In the genomic region with DNA sequence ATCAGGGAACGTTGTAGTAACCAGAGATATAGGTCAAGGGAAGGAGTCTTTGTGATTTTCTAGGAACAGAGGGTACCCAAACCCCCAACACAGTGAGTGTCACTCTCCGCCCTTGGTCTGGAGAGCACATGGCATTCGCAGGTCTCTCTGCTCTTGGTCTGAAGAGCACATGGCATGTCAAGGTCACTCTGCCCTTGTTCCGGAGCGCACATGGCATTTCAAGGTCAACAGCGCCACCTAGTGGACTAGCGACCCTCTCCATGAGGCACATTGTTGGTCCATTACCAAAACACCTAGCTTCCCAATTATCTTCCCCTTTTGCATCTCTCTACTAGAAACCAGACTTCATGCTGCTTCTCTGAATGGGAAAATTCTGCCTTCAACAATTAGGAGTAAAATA, we compare ENCODE assay signal across 8 cellular contexts.
DNase-seq lines count a peak whose midpoint lies in the region; TF ChIP-seq lines count a peak whose summit lies in the region.

No MANE protein-coding gene starts in this region.

- no peaks in the 10 kb centered on the region for H4K20me1 ChIP-seq in PC-9 (ENCODE audit: insufficient read depth)

- H3K4me3 ChIP-seq in AG10803 (ENCODE audit: low read length): no peak overlapping the region
- no peak overlapping the region for H3K4me3 ChIP-seq in PC-9
- no peak overlapping the region for H3K4me3 ChIP-seq in fibroblast of pulmonary artery (replicated peaks; ENCODE audit: low read depth, low read length)
- H3K4me3 ChIP-seq in prostate gland: no peak overlapping the region
- H3K4me3 ChIP-seq in sigmoid colon: no peak overlapping the region

- no peak for TF ChIP-seq EP300 in sigmoid colon (IDR thresholded peaks at IDR 0.05)

- intact Hi-C loops in PC-9 (cut with micrococcal nuclease; ENCODE audit: unreplicated experiment): no loop called here
- intact Hi-C loops in prostate gland (cut with DNase I): no loop called here
- intact Hi-C loops in sigmoid colon (cut with DNase I): no loop called here

- H3K4me2 ChIP-seq in PC-9: no peak overlapping the region

- no TSS peak for BruUV-seq in PC-9 (replicated peaks; lab: Mats Ljungman, UMichigan)

- no peaks in the 10 kb centered on the region for H3F3A ChIP-seq in PC-9 (ENCODE audit: insufficient read depth, low read depth)

- H3K9me3 ChIP-seq in PC-9 (ENCODE audit: insufficient read depth, low read depth) (no peaks in the 10 kb centered on the region), prostate gland (no peaks in the 10 kb centered on the region), sigmoid colon (peaks cover 0 to 12% (median under 1%) of the 10 kb centered on the region in 4 donors)

- peak; percentile 44 for DNase-seq in AG10803 (ENCODE audit: low read depth)
- DNase-seq in PC-9: peak in 1 of 2 experiments; percentile 3
- peak; percentile 30 for DNase-seq in fibroblast of pulmonary artery (ENCODE audit: low read depth)
- no peak for DNase-seq in superior temporal gyrus (ENCODE audit: extremely low spot score)
- no peak for DNase-seq in prostate gland (ENCODE audit: low spot score)
- DNase-seq in sigmoid colon: no peak
- no peak for DNase-seq in NOMO-1 treated with dmso at 0.1 percent for 144 hours (lab: John Stamatoyannopoulos, UW; ENCODE audit: unreplicated experiment)

- POLR2A ChIA-PET in PC-9 (lab: Charles Lee; ENCODE audit: unreplicated experiment): no interaction called here

- H3K27me3 ChIP-seq in PC-9 (ENCODE audit: insufficient read depth, low read depth) (peaks cover 3% of the 10 kb centered on the region; the same call in 1 of the 2 replicates), prostate gland (replicated peaks; ENCODE audit: insufficient read depth) (no peaks in the 10 kb centered on the region), sigmoid colon (no peaks in the 10 kb centered on the region)

- no peak overlapping the region for H2AFZ ChIP-seq in PC-9

- WGBS in prostate gland: 61% methylated on average over 7 of the region's 7 CpGs
- 43 to 48% methylated on average over 7 of the region's 7 CpGs for WGBS in sigmoid colon, 2 donors

- H3K9me2 ChIP-seq in PC-9 (ENCODE audit: insufficient read depth): no peaks in the 10 kb centered on the region

- H3K36me3 ChIP-seq in PC-9 (ENCODE audit: low read depth) (no peaks in the 10 kb centered on the region), prostate gland (no peaks in the 10 kb centered on the region), sigmoid colon (no peaks in the 10 kb centered on the region)

- TF ChIP-seq POLR2A in prostate gland (IDR thresholded peaks at IDR 0.05): no peak
- no peak for TF ChIP-seq POLR2A in sigmoid colon (IDR thresholded peaks at IDR 0.05)

- H3K79me2 ChIP-seq in PC-9 (ENCODE audit: low read depth): no peaks in the 10 kb centered on the region

- peak; percentile 66 for TF ChIP-seq CTCF in AG10803 (conservative IDR thresholded peaks at IDR 0.05; ENCODE audit: low read length)
- peak; percentile 70 for TF ChIP-seq CTCF in GM12873 (IDR thresholded peaks at IDR 0.05; ENCODE audit: insufficient read depth, low read depth, low read length, missing control alignments)
- peak; percentile 74 for TF ChIP-seq CTCF in PC-9 (conservative IDR thresholded peaks at IDR 0.05)
- TF ChIP-seq CTCF in fibroblast of pulmonary artery (IDR thresholded peaks at IDR 0.05; ENCODE audit: low read length, missing control alignments): peak; percentile 42
- peak in 2 of 4 experiments; percentile 7 to 61 for TF ChIP-seq CTCF in prostate gland (IDR thresholded peaks at IDR 0.05)
- TF ChIP-seq CTCF in sigmoid colon (IDR thresholded peaks at IDR 0.05): no peak

- H3K27ac ChIP-seq in PC-9 (no peak overlapping the region), prostate gland (no peak overlapping the region), sigmoid colon (no peak overlapping the region)

- CTCF ChIA-PET in PC-9 (lab: Charles Lee): no interaction called here

- no peaks in the 10 kb centered on the region for H3K4me1 ChIP-seq in PC-9 (replicated peaks; ENCODE audit: insufficient read depth)
- no peaks in the 10 kb centered on the region for H3K4me1 ChIP-seq in prostate gland (replicated peaks)
- H3K4me1 ChIP-seq in sigmoid colon: no peaks in the 10 kb centered on the region

Comparison
In these comparisons a context has a peak if more than half of its experiments do, and no peak if none do; other contexts are left out.
1. DNase-seq: peak in AG10803 (single experiment) and fibroblast of pulmonary artery (single experiment); none in superior temporal gyrus (single experiment), prostate gland (single experiment), sigmoid colon (single experiment) and NOMO-1 treated with dmso at 0.1 percent for 144 hours (single experiment).
2. CTCF ChIP-seq: peak in AG10803 (single experiment), GM12873 (single experiment), PC-9 (single experiment) and fibroblast of pulmonary artery (single experiment); none in sigmoid colon (0 of 4).